In genomic region chr10:133467286-133467911, GRCh38 we compare ENCODE assay signal across 18 cellular contexts. TPM values are rescaled to one million over a fixed set of nuclear protein-coding genes. Genes with fewer than 3 reads are reported as not detected.
"Had no signal": no experiment of that assay in that cellular context is flagged by ENCODE, and none has a peak within 500 bp of the region (broad histone marks: within the 10 kb centered on the region; RNA-seq: fewer than 3 reads in every experiment).

No MANE protein-coding gene starts in this region.

- H3K4me3 Mint-ChIP-seq: activated naive CD4-positive, alpha-beta T cell treated with anti-CD3 and anti-CD28 coated beads, Interleukin-2, amount 10 ng/mL, durations not matched to agents 7 days and 5 days; activated T-helper 17 cell treated with anti-CD3 and anti-CD28 coated beads, Interleukin-2, amount 50 U/mL, for 72 hours; mesothelial cell of epicardium had no signal

- H2AFZ ChIP-seq: hepatocyte had no signal

- H3K27ac Mint-ChIP-seq: activated naive CD4-positive, alpha-beta T cell treated with anti-CD3 and anti-CD28 coated beads, Interleukin-2, amount 10 ng/mL, durations not matched to agents 7 days and 5 days; mesothelial cell of epicardium had no signal

- H3K27me3 ChIP-seq: hepatocyte, sigmoid colon, testis had no signal

- FAIRE-seq: astrocyte, endometrium had no signal

- H3K79me2 ChIP-seq: hepatocyte had no signal

- H3K4me1 ChIP-seq: esophagus squamous epithelium, sigmoid colon, spleen, testis had no signal

- DNase-seq: activated CD4-positive, CD25-positive, alpha-beta regulatory T cell treated with anti-CD3 and anti-CD28 coated beads, Interleukin-2, amount 50 U/mL, for 72 hours; activated CD8-positive, alpha-beta memory T cell treated with anti-CD3 and anti-CD28 coated beads for 24 hours; activated naive CD4-positive, alpha-beta T cell treated with anti-CD3 and anti-CD28 coated beads, Interleukin-2, amount 10 ng/mL, durations not matched to agents 7 days and 5 days; esophagus squamous epithelium; kidney glomerular epithelial cell; sigmoid colon; spleen; stomach; T-helper 1 cell; testis had no signal

- H3K36me3 Mint-ChIP-seq: activated naive CD4-positive, alpha-beta T cell treated with anti-CD3 and anti-CD28 coated beads, Interleukin-2, amount 10 ng/mL, durations not matched to agents 7 days and 5 days had no signal

- H3K27ac ChIP-seq: esophagus squamous epithelium, hepatocyte, sigmoid colon, spleen, stomach, testis had no signal

- H3K9me3 ChIP-seq: esophagus squamous epithelium, sigmoid colon, testis had no signal

- H3K9me3 Mint-ChIP-seq: activated naive CD4-positive, alpha-beta T cell treated with anti-CD3 and anti-CD28 coated beads, Interleukin-2, amount 10 ng/mL, durations not matched to agents 7 days and 5 days; activated T-helper 17 cell treated with anti-CD3 and anti-CD28 coated beads, Interleukin-2, amount 50 U/mL, for 72 hours had no signal

- ATAC-seq: activated T-helper 17 cell treated with anti-CD3 and anti-CD28 coated beads, Interleukin-2, amount 50 U/mL, for 72 hours; SK-N-SH treated with all-trans-retinoic acid at 6 μM for 48 hours had no signal

- H3K4me1 Mint-ChIP-seq: activated naive CD4-positive, alpha-beta T cell treated with anti-CD3 and anti-CD28 coated beads, Interleukin-2, amount 10 ng/mL, durations not matched to agents 7 days and 5 days; mesothelial cell of epicardium had no signal

- H3K27me3 Mint-ChIP-seq: activated T-helper 17 cell treated with anti-CD3 and anti-CD28 coated beads, Interleukin-2, amount 50 U/mL, for 72 hours had no signal

- H3K4me3 ChIP-seq: esophagus squamous epithelium, hepatocyte, sigmoid colon, spleen, stomach, testis had no signal

- H3K4me2 ChIP-seq: hepatocyte had no signal

RNA-seq across cellular contexts. Expression of gene SPRN, which starts 43.0 kb away (rescaled TPM):
- total RNA-seq: activated T-helper 17 cell treated with anti-CD3 and anti-CD28 coated beads, Interleukin-2, amount 50 U/mL, for 72 hours; esophagus squamous epithelium; omental fat pad; pulmonary artery endothelial cell; stomach had no signal
